29 cellular contexts compared by ENCODE assay signal in the genomic region with DNA sequence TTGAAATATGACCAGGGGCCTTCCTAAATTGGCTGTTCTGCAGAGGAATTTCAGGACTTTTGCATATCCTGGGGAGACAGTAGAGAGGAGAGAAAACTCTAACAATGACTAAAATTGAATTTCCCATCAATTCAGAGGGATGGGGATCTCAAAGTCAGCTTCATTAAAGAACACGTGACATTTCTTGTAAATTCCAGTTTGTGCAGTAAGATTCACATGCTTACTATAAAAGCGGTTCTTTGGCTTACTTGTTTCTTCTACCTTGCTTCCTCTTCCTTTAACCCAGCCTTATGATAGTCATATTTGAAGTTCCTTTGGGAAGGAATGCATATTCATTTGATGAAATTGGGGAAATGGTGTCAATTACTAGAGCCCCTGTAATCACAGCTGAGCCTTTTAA.
"Had no signal": no experiment of that assay in that cellular context is flagged by ENCODE, and none has a peak within 500 bp of the region (broad histone marks: within the 10 kb centered on the region; RNA-seq: fewer than 3 reads in every experiment).

No MANE protein-coding gene starts in this region.

- H3K9me3 Mint-ChIP-seq: dendritic cell treated with granulocyte-macrophage colony-stimulating factor and Interleukin-4, amounts not matched to agents 40 ng/mL and 50 ng/mL, for 4 days; effector memory CD8-positive, alpha-beta T cell; endodermal cell had no signal

- H3K36me3 ChIP-seq: colonic mucosa, esophagus muscularis mucosa, esophagus squamous epithelium, gastrocnemius medialis, gastroesophageal sphincter, heart left ventricle, heart right ventricle had no signal

- ATAC-seq: effector memory CD8-positive, alpha-beta T cell; esophagus mucosa; foreskin keratinocyte; gastrocnemius medialis; gastroesophageal sphincter; heart left ventricle; heart right ventricle had no signal

- H3K4me3 Mint-ChIP-seq: dendritic cell treated with granulocyte-macrophage colony-stimulating factor and Interleukin-4, amounts not matched to agents 40 ng/mL and 50 ng/mL, for 4 days; effector memory CD8-positive, alpha-beta T cell; endodermal cell had no signal

- DNase-seq: colonic mucosa; cortex of kidney; dermis blood vessel endothelial cell; dorsolateral prefrontal cortex; effector CD4-positive, alpha-beta T cell; effector CD8-positive, alpha-beta T cell; effector memory CD4-positive, alpha-beta T cell; effector memory CD8-positive, alpha-beta T cell; endodermal cell; erythroblast; esophagus squamous epithelium; foreskin fibroblast; foreskin keratinocyte; foreskin melanocyte; gastrocnemius medialis; glutamatergic neuron; head of caudate nucleus; heart left ventricle; heart right ventricle had no signal

- H3K27me3 Mint-ChIP-seq: dendritic cell treated with granulocyte-macrophage colony-stimulating factor and Interleukin-4, amounts not matched to agents 40 ng/mL and 50 ng/mL, for 4 days had no signal

- H3K4me1 ChIP-seq: colonic mucosa, esophagus squamous epithelium, foreskin keratinocyte, gastrocnemius medialis had no signal

- FAIRE-seq: colon, endometrium, endothelial cell of umbilical vein, frontal cortex had no signal

- H3K27ac Mint-ChIP-seq: dendritic cell treated with granulocyte-macrophage colony-stimulating factor and Interleukin-4, amounts not matched to agents 40 ng/mL and 50 ng/mL, for 4 days; effector memory CD8-positive, alpha-beta T cell; endodermal cell had no signal

- H3K27me3 ChIP-seq: colonic mucosa, dorsolateral prefrontal cortex, esophagus muscularis mucosa, esophagus squamous epithelium, foreskin keratinocyte, gastrocnemius medialis, gastroesophageal sphincter, heart left ventricle, heart right ventricle had no signal

- H3K4me1 Mint-ChIP-seq: endodermal cell had no signal

- H3K4me3 ChIP-seq: colonic mucosa, coronary artery, dorsolateral prefrontal cortex, esophagus muscularis mucosa, esophagus squamous epithelium, gastrocnemius medialis, gastroesophageal sphincter, heart left ventricle, heart right ventricle had no signal

- H3K9me3 ChIP-seq: colonic mucosa, esophagus muscularis mucosa, esophagus squamous epithelium, gastrocnemius medialis, gastroesophageal sphincter, heart left ventricle had no signal

- H3K27ac ChIP-seq: colonic mucosa, coronary artery, dorsolateral prefrontal cortex, epithelial cell of prostate, esophagus muscularis mucosa, esophagus squamous epithelium, foreskin keratinocyte, gastrocnemius medialis, gastroesophageal sphincter, heart left ventricle, heart right ventricle had no signal
